10 cellular contexts compared by ENCODE assay signal in genomic region chr6:55696501-55696900, GRCh38.
"Had no signal": no experiment of that assay in that cellular context is flagged by ENCODE, and none has a peak within 500 bp of the region (broad histone marks: within the 10 kb centered on the region; RNA-seq: fewer than 3 reads in every experiment).

No MANE protein-coding gene starts in this region.

- H3K4me3 ChIP-seq: GM23248, HAP-1, K562 had no signal

- ATAC-seq: HCT116, HepG2, K562 had no signal

- H3K27ac Mint-ChIP-seq: HFFc6 had no signal

- H3K9ac ChIP-seq: GM23248 had no signal

- H3K9me3 ChIP-seq: HAP-1 had no signal

- H3K36me3 ChIP-seq: HAP-1 had no signal

- H3K9me3 Mint-ChIP-seq: HFFc6 had no signal

- H3K27ac ChIP-seq: GM23248, HL-60 had no signal

- H3K4me3 Mint-ChIP-seq: HFFc6 had no signal

- DNase-seq: GM23248, GOT3, H7, HFFc6, KG1 had no signal

- H2AFZ ChIP-seq: GM23248 had no signal
